In genomic region chr14:69263364-69263763, GRCh38 we compare ENCODE assay signal across 9 cellular contexts. TPM values are rescaled to one million over a fixed set of nuclear protein-coding genes. Genes with fewer than 3 reads are reported as not detected.
A peak's percentile ranks its signal among the peaks of the same experiment; 100 is the strongest.
DNase-seq lines count a peak whose midpoint lies in the region; ATAC-seq and TF ChIP-seq lines count a peak whose summit lies in the region.
"Had no signal": no experiment of that assay in that cellular context is flagged by ENCODE, and none has a peak within 500 bp of the region (broad histone marks: within the 10 kb centered on the region; RNA-seq: fewer than 3 reads in every experiment).

No MANE protein-coding gene starts in this region.

- in situ Hi-C loops in G401 (cut with HindIII; ENCODE audit: low sequenced_read_pairs): no loop called here

- H3K36me3 ChIP-seq in psoas muscle (ENCODE audit: insufficient read depth in 1 of 2, low read depth in 1 of 2): no peaks in the 10 kb centered on the region

- H3K27ac Mint-ChIP-seq in activated naive CD4-positive, alpha-beta T cell treated with anti-CD3 and anti-CD28 coated beads for 36 hours: no peak overlapping the region
- H3K27ac Mint-ChIP-seq: natural killer cell had no signal

- CTCF ChIA-PET in activated naive CD4-positive, alpha-beta T cell treated with anti-CD3 and anti-CD28 coated beads for 36 hours (lab: Charles Lee): no interaction called here

- H3K27ac ChIP-seq in psoas muscle: peak overlapping the region; percentile 41

- TF ChIP-seq CTCF in fibroblast of mammary gland (conservative IDR thresholded peaks at IDR 0.05; ENCODE audit: control insufficient read depth, insufficient read depth, low read depth, low read length) (no peak), psoas muscle (IDR thresholded peaks at IDR 0.05) (no peak)

- peaks cover 0 to 62% (median 15%) of the 10 kb centered on the region in 3 donors for H3K27me3 ChIP-seq in psoas muscle (ENCODE audit: insufficient read depth in 3 of 3, low read length in 2 of 3)

- no peaks in the 10 kb centered on the region for H3K9me3 Mint-ChIP-seq in activated naive CD4-positive, alpha-beta T cell treated with anti-CD3 and anti-CD28 coated beads for 36 hours
- H3K9me3 Mint-ChIP-seq: natural killer cell had no signal

- ATAC-seq in psoas muscle: peak; percentile 43 to 65 (median 53)
- ATAC-seq in GM19035 (IDR thresholded peaks at IDR 0.05; ENCODE audit: unreplicated experiment): no peak
- ATAC-seq: natural killer cell had no signal

- no peaks in the 10 kb centered on the region for H3K9me3 ChIP-seq in psoas muscle

- no peaks in the 10 kb centered on the region for H3K36me3 Mint-ChIP-seq in activated naive CD4-positive, alpha-beta T cell treated with anti-CD3 and anti-CD28 coated beads for 36 hours (ENCODE audit: low read depth)
- H3K36me3 Mint-ChIP-seq: natural killer cell had no signal

- no peak overlapping the region for H3K4me3 Mint-ChIP-seq in activated naive CD4-positive, alpha-beta T cell treated with anti-CD3 and anti-CD28 coated beads for 36 hours
- H3K4me3 Mint-ChIP-seq: natural killer cell had no signal

- peaks cover 6% of the 10 kb centered on the region for H3K4me1 Mint-ChIP-seq in activated naive CD4-positive, alpha-beta T cell treated with anti-CD3 and anti-CD28 coated beads for 36 hours (ENCODE audit: low read depth)

- peak; percentile 84 for DNase-seq in G401 (ENCODE audit: low spot score)
- DNase-seq in NCI-H69 (lab: John Stamatoyannopoulos, UW): peak; percentile 54
- peak; percentile 99 for DNase-seq in fibroblast of mammary gland (ENCODE audit: low read depth)
- peak; percentile 79 to 87 for DNase-seq in psoas muscle
- no peak for DNase-seq in OCI-M1 (lab: John Stamatoyannopoulos, UW)
- DNase-seq in activated naive CD4-positive, alpha-beta T cell treated with anti-CD3 and anti-CD28 coated beads for 36 hours: no peak
- DNase-seq in SKM-1 treated with dmso at 0.1 percent for 144 hours (lab: John Stamatoyannopoulos, UW; ENCODE audit: unreplicated experiment): no peak
- DNase-seq: natural killer cell had no signal

- 31 to 39% (median 32%) methylated on average over 6 of the region's 6 CpGs for WGBS in psoas muscle, 3 donors

- H3K27me3 Mint-ChIP-seq in activated naive CD4-positive, alpha-beta T cell treated with anti-CD3 and anti-CD28 coated beads for 36 hours (ENCODE audit: low read depth): peaks cover 38% of the 10 kb centered on the region

- peaks cover 6% of the 10 kb centered on the region for H3K4me1 ChIP-seq in psoas muscle

- intact Hi-C loops in psoas muscle (cut with DNase I): loop anchor here in 1 of 2 donors (5.0 kb wide), 2 partner anchors 84 to 99 kb away; no protein-coding TSS in a partner anchor
- intact Hi-C loops in activated naive CD4-positive, alpha-beta T cell treated with anti-CD3 and anti-CD28 coated beads for 36 hours (cut with micrococcal nuclease): no loop called here

- H3K4me3 ChIP-seq in fibroblast of mammary gland (ENCODE audit: control insufficient read depth, low read depth, low read length) (no peak overlapping the region), psoas muscle (no peak overlapping the region)

RNA-seq across cellular contexts. Expression of gene GALNT16, which starts 3.4 kb away (rescaled TPM):
- total RNA-seq in G401 (2014; rRNA removed; shearing (Covaris generic)): 0.10 and 2.7 TPM in 2 replicates
- total RNA-seq in psoas muscle: 1 to 10 TPM; 1.7 to 2.6 (median 2.4) TPM
- polyA plus RNA-seq in psoas muscle: 1 to 10 TPM in 1 of 3 donors, under 1 TPM in 2; 0.83 to 1.4 (median 0.95) TPM
- total RNA-seq in activated naive CD4-positive, alpha-beta T cell treated with anti-CD3 and anti-CD28 coated beads for 36 hours: under 1 TPM in 1 of 2 experiments, not detected in 1; 0.02 TPM
- total RNA-seq: natural killer cell had no signal

Comparison
In these comparisons a context has a peak if more than half of its experiments do, and no peak if none do; other contexts are left out.
1. DNase-seq: peak in G401 (single experiment), NCI-H69 (single experiment), fibroblast of mammary gland (single experiment) and psoas muscle (2 of 2); none in OCI-M1 (single experiment), activated naive CD4-positive, alpha-beta T cell treated with anti-CD3 and anti-CD28 coated beads for 36 hours (single experiment) and SKM-1 treated with dmso at 0.1 percent for 144 hours (single experiment).